ENCODE assay signal across 8 cellular contexts in the genomic region with DNA sequence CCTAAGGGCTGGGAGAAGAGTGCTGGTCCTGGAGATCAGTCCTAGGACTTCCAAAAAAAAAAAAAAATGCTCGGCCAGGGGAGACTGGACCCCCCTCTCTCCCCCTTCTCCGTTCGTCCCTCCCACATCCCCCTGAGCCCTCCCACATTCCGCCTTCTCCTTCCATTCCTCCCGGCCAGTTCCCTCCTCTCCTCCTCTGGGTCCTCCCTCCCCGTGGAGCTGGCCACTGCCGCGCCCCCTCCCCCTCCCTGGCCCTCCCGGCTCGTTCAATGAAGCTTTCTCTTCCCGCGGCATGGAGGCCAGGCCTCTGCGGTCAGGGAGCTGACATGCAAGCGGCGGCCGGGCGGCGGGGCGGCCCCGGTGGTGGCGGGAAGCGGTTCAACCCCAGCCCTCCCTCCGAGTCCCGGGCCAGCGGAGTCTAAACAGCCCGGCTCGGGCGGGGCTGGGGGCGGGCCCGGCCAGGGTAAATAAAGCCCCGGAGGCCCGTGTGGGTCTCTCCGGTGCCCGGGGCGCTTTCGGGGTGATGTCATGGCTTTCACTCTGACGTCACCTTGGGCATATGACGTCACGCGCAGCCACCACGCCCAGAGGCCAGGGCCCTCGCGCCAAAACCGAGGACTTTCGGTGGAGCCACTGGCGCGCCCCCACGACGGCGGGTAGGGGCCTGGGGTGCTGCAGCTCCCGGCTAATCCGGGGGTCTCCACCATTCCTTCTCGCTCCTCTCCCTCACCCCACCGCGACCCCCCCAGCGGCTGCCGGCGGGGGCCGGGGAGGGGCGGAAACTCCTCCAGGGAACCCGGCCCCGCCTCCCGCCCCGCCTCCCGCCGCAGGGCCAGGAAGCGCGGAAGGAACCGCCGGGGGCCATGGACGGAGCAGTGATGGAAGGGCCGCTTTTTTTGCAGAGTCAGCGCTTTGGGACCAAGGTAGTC. TPM values are rescaled to one million over a fixed set of nuclear protein-coding genes. Genes with fewer than 3 reads are reported as not detected.
A peak's percentile ranks its signal among the peaks of the same experiment; 100 is the strongest.
DNase-seq lines count a peak whose midpoint lies in the region; ATAC-seq and TF ChIP-seq lines count a peak whose summit lies in the region.

A gene (plus strand): TSS at position 829 of the 929 bp plus-strand sequence. CDS start 35 bp downstream, at position 864.
A gene with protein sequence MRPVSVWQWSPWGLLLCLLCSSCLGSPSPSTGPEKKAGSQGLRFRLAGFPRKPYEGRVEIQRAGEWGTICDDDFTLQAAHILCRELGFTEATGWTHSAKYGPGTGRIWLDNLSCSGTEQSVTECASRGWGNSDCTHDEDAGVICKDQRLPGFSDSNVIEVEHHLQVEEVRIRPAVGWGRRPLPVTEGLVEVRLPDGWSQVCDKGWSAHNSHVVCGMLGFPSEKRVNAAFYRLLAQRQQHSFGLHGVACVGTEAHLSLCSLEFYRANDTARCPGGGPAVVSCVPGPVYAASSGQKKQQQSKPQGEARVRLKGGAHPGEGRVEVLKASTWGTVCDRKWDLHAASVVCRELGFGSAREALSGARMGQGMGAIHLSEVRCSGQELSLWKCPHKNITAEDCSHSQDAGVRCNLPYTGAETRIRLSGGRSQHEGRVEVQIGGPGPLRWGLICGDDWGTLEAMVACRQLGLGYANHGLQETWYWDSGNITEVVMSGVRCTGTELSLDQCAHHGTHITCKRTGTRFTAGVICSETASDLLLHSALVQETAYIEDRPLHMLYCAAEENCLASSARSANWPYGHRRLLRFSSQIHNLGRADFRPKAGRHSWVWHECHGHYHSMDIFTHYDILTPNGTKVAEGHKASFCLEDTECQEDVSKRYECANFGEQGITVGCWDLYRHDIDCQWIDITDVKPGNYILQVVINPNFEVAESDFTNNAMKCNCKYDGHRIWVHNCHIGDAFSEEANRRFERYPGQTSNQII (minus strand): TSS at position 51 of the 929 bp plus-strand sequence. CDS start 1,308 bp downstream, outside the sequence.

- intact Hi-C loops in mammary epithelial cell (cut with micrococcal nuclease), result no loop called here

- no peak within 1 kb of the TSS for H3K9ac ChIP-seq in mammary epithelial cell (ENCODE audit: insufficient read depth, low read length)

- CTCF ChIA-PET in WTC11 (lab: Charles Lee) (interaction anchor here (0.6 to 1.8 kb wide), 4 partner anchors 18 to 436 kb away, joined by 3 to 9 read pairs (median 6); a partner anchor contains a TSS), mammary epithelial cell (lab: Charles Lee; ENCODE audit: low non-redundant PET) (no interaction called here)

- peaks cover 2% of the 10 kb centered on the region; the same call in 1 of the 2 replicates for H3K36me3 Mint-ChIP-seq in WTC11

- H3K27ac ChIP-seq in mammary epithelial cell (ENCODE audit: insufficient read depth, low read depth, low read length), result no peak within 1 kb of the TSS

- H3K4me1 Mint-ChIP-seq in WTC11, result peaks cover 24% of the 10 kb centered on the region

- dilution Hi-C loops in mammary epithelial cell (cut with HindIII; ENCODE audit: low sequenced_read_pairs), result no loop called here

- no peaks in the 10 kb centered on the region for H4K20me1 ChIP-seq in mammary epithelial cell (ENCODE audit: insufficient read depth, low read length)

- H3K27ac Mint-ChIP-seq in WTC11, result peak within 1 kb of the TSS; percentile 84

- peaks cover 72% of the 10 kb centered on the region for H3K27me3 Mint-ChIP-seq in WTC11 (ENCODE audit: low read depth)

- in situ Hi-C loops in mammary epithelial cell (cut with MboI; ENCODE audit: low sequenced_read_pairs in 2 of 2), result no loop called here

- peak within 1 kb of the TSS; percentile 66 for H2AFZ ChIP-seq in mammary epithelial cell (ENCODE audit: low read depth, low read length)

- H3K4me2 ChIP-seq in mammary epithelial cell (ENCODE audit: insufficient read depth, low read depth, low read length), result peak within 1 kb of the TSS; percentile 74

- no TSS peak for BruUV-seq in mammary epithelial cell (replicated peaks; lab: Mats Ljungman, UMichigan)

- POLR2A ChIA-PET in WTC11 (lab: Charles Lee), result interaction anchor here (0.8 to 1.1 kb wide), 3 partner anchors 25 to 552 kb away, joined by 3 to 5 read pairs (median 3); a partner anchor contains a TSS

- 4% methylated on average over 12 of the region's 73 CpGs for WGBS in mammary epithelial cell (ENCODE audit: low coverage, missing lambda C conversion rate)

- TF ChIP-seq CTCF in GM12865 (IDR thresholded peaks at IDR 0.05; ENCODE audit: insufficient read depth, low read depth, low read length, missing control alignments) (no peak), WTC11 (IDR thresholded peaks at IDR 0.05) (no peak), mammary epithelial cell (conservative IDR thresholded peaks at IDR 0.05 in 1 of 2, IDR thresholded peaks at IDR 0.05 in 1 of 2; ENCODE audit: extremely low read depth in 1 of 2, insufficient read depth in 1 of 2, low read depth in 1 of 2, low read length in 2 of 2) (no peak)

- H3K4me3 ChIP-seq in GM12865 (ENCODE audit: low read depth, low read length) (peak within 1 kb of the TSS; percentile 98), mammary epithelial cell (replicated peaks in 1 of 3; ENCODE audit: insufficient read depth in 1 of 3, low read depth in 2 of 3, low read length in 3 of 3) (peak within 1 kb of the TSS; percentile 29 to 49 (median 36))

- H3K36me3 ChIP-seq in mammary epithelial cell (ENCODE audit: insufficient read depth, low read length), result no peaks in the 10 kb centered on the region

- H3K9me3 Mint-ChIP-seq in WTC11, result no peaks in the 10 kb centered on the region

- H3K79me2 ChIP-seq in mammary epithelial cell (ENCODE audit: insufficient read depth, low read length), result peaks cover 11% of the 10 kb centered on the region

- peak within 1 kb of the TSS; percentile 84 for H3K4me3 Mint-ChIP-seq in WTC11

- no peaks in the 10 kb centered on the region for H3K27me3 ChIP-seq in mammary epithelial cell (ENCODE audit: insufficient read depth, low read length)

- ATAC-seq in HG02571 (IDR thresholded peaks at IDR 0.05; ENCODE audit: unreplicated experiment), result peak; percentile 55
- ATAC-seq in WTC11, result peak; percentile 68
- ATAC-seq in GM18870 (IDR thresholded peaks at IDR 0.05; ENCODE audit: unreplicated experiment), result no peak

- peaks cover 11% of the 10 kb centered on the region for H3K4me1 ChIP-seq in mammary epithelial cell (ENCODE audit: insufficient read depth, low read length)

- DNase-seq in GM12865 (ENCODE audit: low read depth) (peak; percentile 89), NCI-H128 (lab: John Stamatoyannopoulos, UW; ENCODE audit: unreplicated experiment) (peak; percentile 17), WTC11 (ENCODE audit: low spot score) (peak; percentile 85), mammary epithelial cell (no peak), iris pigment epithelial cell (ENCODE audit: low read depth) (peak; percentile 80)
- peak; percentile 88 for DNase-seq in stimulated activated CD4-positive, alpha-beta T cell treated with anti-CD3 and anti-CD28 coated beads, Interleukin-12 subunit alpha, Interleukin-12 subunit beta, amount 100 ng/mL, for 4 hours

- no peaks in the 10 kb centered on the region for H3K9me3 ChIP-seq in mammary epithelial cell (replicated peaks; ENCODE audit: insufficient read depth, low read length)

TF ChIP-seq in WTC11, 78 proteins besides CTCF, POLR2A, EP300 and RAD21 (continues in another document):
- TF ChIP-seq TP53 (CRISPR knock-in tag; IDR thresholded peaks at IDR 0.05) (no peak), CREB1 (CRISPR knock-in tag; IDR thresholded peaks at IDR 0.05) (0 out of 2 replicates have a peak, but pooled peaks have one; percentile 33), ZNF121 (CRISPR knock-in tag; IDR thresholded peaks at IDR 0.05) (0 out of 2 replicates have a peak, but pooled peaks have one; percentile 46), ZNF263 (CRISPR knock-in tag; IDR thresholded peaks at IDR 0.05; ENCODE audit: low read depth) (0 out of 2 replicates have a peak, but pooled peaks have one; percentile 26), CREM (CRISPR knock-in tag; IDR thresholded peaks at IDR 0.05) (peak; percentile 92; the same call in 1 of the 2 replicates), ZBTB21 (CRISPR knock-in tag; IDR thresholded peaks at IDR 0.05; ENCODE audit: borderline replicate concordance) (peak; percentile 100)
- TF ChIP-seq, protein P1, sequence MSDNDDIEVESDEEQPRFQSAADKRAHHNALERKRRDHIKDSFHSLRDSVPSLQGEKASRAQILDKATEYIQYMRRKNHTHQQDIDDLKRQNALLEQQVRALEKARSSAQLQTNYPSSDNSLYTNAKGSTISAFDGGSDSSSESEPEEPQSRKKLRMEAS (CRISPR knock-in tag; IDR thresholded peaks at IDR 0.05), result peak; percentile 17; the same call in 1 of the 2 replicates
- TF ChIP-seq, protein P2, sequence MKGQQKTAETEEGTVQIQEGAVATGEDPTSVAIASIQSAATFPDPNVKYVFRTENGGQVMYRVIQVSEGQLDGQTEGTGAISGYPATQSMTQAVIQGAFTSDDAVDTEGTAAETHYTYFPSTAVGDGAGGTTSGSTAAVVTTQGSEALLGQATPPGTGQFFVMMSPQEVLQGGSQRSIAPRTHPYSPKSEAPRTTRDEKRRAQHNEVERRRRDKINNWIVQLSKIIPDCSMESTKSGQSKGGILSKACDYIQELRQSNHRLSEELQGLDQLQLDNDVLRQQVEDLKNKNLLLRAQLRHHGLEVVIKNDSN (CRISPR knock-in tag; IDR thresholded peaks at IDR 0.05), result no peak
- TF ChIP-seq, protein P3, sequence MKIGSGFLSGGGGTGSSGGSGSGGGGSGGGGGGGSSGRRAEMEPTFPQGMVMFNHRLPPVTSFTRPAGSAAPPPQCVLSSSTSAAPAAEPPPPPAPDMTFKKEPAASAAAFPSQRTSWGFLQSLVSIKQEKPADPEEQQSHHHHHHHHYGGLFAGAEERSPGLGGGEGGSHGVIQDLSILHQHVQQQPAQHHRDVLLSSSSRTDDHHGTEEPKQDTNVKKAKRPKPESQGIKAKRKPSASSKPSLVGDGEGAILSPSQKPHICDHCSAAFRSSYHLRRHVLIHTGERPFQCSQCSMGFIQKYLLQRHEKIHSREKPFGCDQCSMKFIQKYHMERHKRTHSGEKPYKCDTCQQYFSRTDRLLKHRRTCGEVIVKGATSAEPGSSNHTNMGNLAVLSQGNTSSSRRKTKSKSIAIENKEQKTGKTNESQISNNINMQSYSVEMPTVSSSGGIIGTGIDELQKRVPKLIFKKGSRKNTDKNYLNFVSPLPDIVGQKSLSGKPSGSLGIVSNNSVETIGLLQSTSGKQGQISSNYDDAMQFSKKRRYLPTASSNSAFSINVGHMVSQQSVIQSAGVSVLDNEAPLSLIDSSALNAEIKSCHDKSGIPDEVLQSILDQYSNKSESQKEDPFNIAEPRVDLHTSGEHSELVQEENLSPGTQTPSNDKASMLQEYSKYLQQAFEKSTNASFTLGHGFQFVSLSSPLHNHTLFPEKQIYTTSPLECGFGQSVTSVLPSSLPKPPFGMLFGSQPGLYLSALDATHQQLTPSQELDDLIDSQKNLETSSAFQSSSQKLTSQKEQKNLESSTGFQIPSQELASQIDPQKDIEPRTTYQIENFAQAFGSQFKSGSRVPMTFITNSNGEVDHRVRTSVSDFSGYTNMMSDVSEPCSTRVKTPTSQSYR (CRISPR knock-in tag; IDR thresholded peaks at IDR 0.05), result 0 out of 2 replicates have a peak, but pooled peaks have one; percentile 20

RNA-seq across cellular contexts. Expression of the first gene that starts in this region (rescaled TPM):
- total RNA-seq in WTC11 (2021) (15.3 to 16.9 TPM (median 15.9 TPM) in 3 replicates), mammary epithelial cell (1 to 10 TPM; 3.1 to 6.5 TPM)
- 4.9 TPM for polyA plus RNA-seq in mammary epithelial cell
- not detected for polyA minus RNA-seq in mammary epithelial cell

RNA-seq across cellular contexts. Expression of the second gene that starts in this region (rescaled TPM):
- total RNA-seq in WTC11 (2021) (21.1 to 27.2 TPM (median 23.9 TPM) in 3 replicates), mammary epithelial cell (under 1 TPM; 0.83 to 0.87 TPM)
- polyA plus RNA-seq in mammary epithelial cell, result 2.2 TPM
- polyA minus RNA-seq in mammary epithelial cell, result 0.21 TPM

Comparison
In these comparisons a context has a peak if more than half of its experiments do, and no peak if none do; other contexts are left out.
1. RNA of the second gene that starts in this region (total RNA-seq): 21.1 to 27.2 TPM in WTC11; 0.83 to 0.87 TPM in mammary epithelial cell; every median in the first group is over 10 times any median in the second.